In the genomic region with DNA sequence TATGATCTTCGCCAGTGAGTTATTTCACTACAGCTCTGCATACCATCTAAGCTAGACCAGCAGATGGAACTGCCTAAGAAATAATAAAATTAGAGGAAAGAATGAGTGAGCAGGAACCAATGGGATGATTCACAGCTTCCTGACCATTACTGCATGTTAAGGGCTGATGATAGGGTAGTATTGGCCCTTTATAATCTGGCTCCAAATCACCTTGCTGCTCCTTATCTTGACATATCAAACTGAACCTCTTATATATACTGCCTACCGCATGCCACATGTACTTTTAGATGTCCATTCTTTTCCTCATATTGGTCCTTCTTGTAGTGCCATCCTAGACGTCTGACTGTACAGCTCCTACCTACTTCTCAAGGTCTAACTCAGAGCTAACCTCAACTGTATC, we compare ENCODE assay signal across 19 cellular contexts.
DNase-seq lines count a peak whose midpoint lies in the region; ATAC-seq and TF ChIP-seq lines count a peak whose summit lies in the region.
"Had no signal": no experiment of that assay in that cellular context is flagged by ENCODE, and none has a peak within 500 bp of the region (broad histone marks: within the 10 kb centered on the region; RNA-seq: fewer than 3 reads in every experiment).

No MANE protein-coding gene starts in this region.

- no peaks in the 10 kb centered on the region for H3K9me2 ChIP-seq in GM23248 (ENCODE audit: insufficient read depth)

- no peaks in the 10 kb centered on the region for H3K79me1 ChIP-seq in H9 (ENCODE audit: insufficient read depth, low read depth, low read length, poor library complexity, severe bottlenecking)

- no peak overlapping the region for H3K18ac ChIP-seq in H9 (ENCODE audit: insufficient read length, low read depth, low read length)

- no peak overlapping the region for H2BK5ac ChIP-seq in H9 (ENCODE audit: insufficient read length, low read length)

- H2BK20ac ChIP-seq in H9 (ENCODE audit: low read depth, low read length, poor library complexity, severe bottlenecking) = no peak overlapping the region

- H3K4me1 ChIP-seq in GM23248 (ENCODE audit: insufficient read depth) (no peaks in the 10 kb centered on the region), H9 (ENCODE audit: insufficient read depth, low read length) (no peaks in the 10 kb centered on the region), lower lobe of right lung (no peaks in the 10 kb centered on the region)
- H3K4me1 ChIP-seq: BLaER1, HAP-1, SJSA1 had no signal

- H3K14ac ChIP-seq in H9 (ENCODE audit: insufficient read depth, low read length) = no peak overlapping the region

- H2AFZ ChIP-seq in GM23248 (no peak overlapping the region), H9 (ENCODE audit: low read length) (no peak overlapping the region)

- H3K9ac ChIP-seq in GM23248 (no peak overlapping the region), H9 (ENCODE audit: extremely low read depth, insufficient read length, low read length) (no peak overlapping the region)
- H3K9ac ChIP-seq: BLaER1 had no signal

- H3K4me2 ChIP-seq in GM23248 (ENCODE audit: unreplicated experiment) (no peak overlapping the region), H9 (ENCODE audit: insufficient read depth, insufficient read length, low read length) (no peak overlapping the region)
- H3K4me2 ChIP-seq: BLaER1 had no signal

- no peaks in the 10 kb centered on the region for H3K23me2 ChIP-seq in H9 (ENCODE audit: insufficient read length, low read depth, low read length, poor library complexity, severe bottlenecking)

- H3K79me2 ChIP-seq in GM23248 (ENCODE audit: insufficient read depth) (no peaks in the 10 kb centered on the region), H9 (ENCODE audit: insufficient read depth, low read length) (no peaks in the 10 kb centered on the region)

- H3K4me3 ChIP-seq in GM23248 (no peak overlapping the region), lower lobe of right lung (no peak overlapping the region)
- H3K4me3 ChIP-seq: BLaER1, HAP-1, SJSA1 had no signal

- H4K8ac ChIP-seq in H9 (replicated peaks; ENCODE audit: insufficient read length, low read depth, low read length) = no peak overlapping the region

- DNase-seq in GM23248 (peak; percentile 67), fibroblast of peridontal ligament (ENCODE audit: extremely low read depth) (peak; percentile 39), stromal cell of bone marrow (ENCODE audit: low read depth) (peak; percentile 10), A172 (ENCODE audit: low spot score) (no peak), H9 (no peak), lower lobe of right lung (no peak)
- DNase-seq: CD8-positive, alpha-beta memory T cell; DMS79 treated with DMSO at 0.1 percent for 48 hours; KBM-7; NCI-H1436; NCI-H2029; NCI-H2171; NCI-H446 treated with DMSO at 0.1 percent for 48 hours; NCI-H748 treated with DMSO at 0.1 percent for 48 hours had no signal

- H2BK12ac ChIP-seq in H9 (ENCODE audit: insufficient read length, low read depth, low read length) = no peak overlapping the region

- no peaks in the 10 kb centered on the region for H3K4me1 Mint-ChIP-seq in H9
- H3K4me1 Mint-ChIP-seq: CD8-positive, alpha-beta memory T cell had no signal

- peak overlapping the region; percentile 27; the same call in 1 of the 2 replicates for H3K27ac ChIP-seq in GM23248
- no peak overlapping the region for H3K27ac ChIP-seq in H9 (ENCODE audit: insufficient read length, low read depth, low read length)
- no peak overlapping the region for H3K27ac ChIP-seq in lower lobe of right lung
- H3K27ac ChIP-seq: BLaER1, SJSA1 had no signal

- no peak overlapping the region for H3T11ph ChIP-seq in H9 (ENCODE audit: low read length)

- H3K36me3 ChIP-seq in GM23248 (ENCODE audit: low read depth) (no peaks in the 10 kb centered on the region), lower lobe of right lung (no peaks in the 10 kb centered on the region)
- H3K36me3 ChIP-seq: BLaER1, HAP-1, SJSA1 had no signal

- no peak overlapping the region for H2AK5ac ChIP-seq in H9 (ENCODE audit: insufficient read length, low read length)

- ATAC-seq in SK-N-SH treated with all-trans-retinoic acid at 6 μM for 48 hours (peak; percentile 85), lower lobe of right lung (no peak), GM19324 (IDR thresholded peaks at IDR 0.05; ENCODE audit: low FRiP score, unreplicated experiment) (no peak)

- no peak overlapping the region for H4K91ac ChIP-seq in H9 (ENCODE audit: insufficient read length, low read depth, low read length)

- no peak overlapping the region for H3K4me3 Mint-ChIP-seq in H9
- H3K4me3 Mint-ChIP-seq: CD8-positive, alpha-beta memory T cell had no signal

- H3K27me3 ChIP-seq in GM23248 (replicated peaks; ENCODE audit: insufficient read depth) = no peaks in the 10 kb centered on the region
- H3K27me3 ChIP-seq in H9 (ENCODE audit: insufficient read depth, low read length) = no peaks in the 10 kb centered on the region
- no peaks in the 10 kb centered on the region for H3K27me3 ChIP-seq in lower lobe of right lung (ENCODE audit: low read depth)
- H3K27me3 ChIP-seq: BLaER1, SJSA1 had no signal

- no peaks in the 10 kb centered on the region for H4K20me1 ChIP-seq in GM23248 (ENCODE audit: insufficient read depth)
- H4K20me1 ChIP-seq in H9 (ENCODE audit: control insufficient read depth, insufficient read depth, insufficient read length) = no peaks in the 10 kb centered on the region
- H4K20me1 ChIP-seq: BLaER1 had no signal

- no peak overlapping the region for H3K27ac Mint-ChIP-seq in H9
- H3K27ac Mint-ChIP-seq: CD8-positive, alpha-beta memory T cell had no signal

- H4K5ac ChIP-seq in H9 (ENCODE audit: insufficient read length, low read depth, low read length) = no peak overlapping the region

- intact Hi-C loops in lower lobe of right lung (cut with DNase I) = no loop called here

- no peak overlapping the region for H3K56ac ChIP-seq in H9 (ENCODE audit: insufficient read length, low read depth, low read length)

- no peaks in the 10 kb centered on the region for H3K9me3 ChIP-seq in GM23248 (ENCODE audit: low read depth)
- H3K9me3 ChIP-seq in H9 (ENCODE audit: control insufficient read depth, low read depth, low read length) = no peaks in the 10 kb centered on the region
- no peaks in the 10 kb centered on the region for H3K9me3 ChIP-seq in lower lobe of right lung
- H3K9me3 ChIP-seq: BLaER1, HAP-1, SJSA1 had no signal

- H3K23ac ChIP-seq in H9 (ENCODE audit: insufficient read length, low read depth, low read length) = no peak overlapping the region

- 76 to 77% methylated on average over 3 of the region's 3 CpGs for WGBS in GM23248 (ENCODE audit: low coverage in 1 of 2, low lambda C conversion rate in 2 of 2, missing lambda C conversion rate in 2 of 2), 2 experiments
- no CpG with 5 or more reads among the region's 3 CpGs for WGBS in H9 (ENCODE audit: extremely low coverage, insufficient read length, low lambda C conversion rate)

- H2BK15ac ChIP-seq in H9 (ENCODE audit: low read depth, low read length) = no peak overlapping the region

- no peaks in the 10 kb centered on the region for H3K27me3 Mint-ChIP-seq in H9 (ENCODE audit: low read depth)
- H3K27me3 Mint-ChIP-seq: CD8-positive, alpha-beta memory T cell had no signal

- TF ChIP-seq CTCF in H9 (conservative IDR thresholded peaks at IDR 0.05) (no peak), lower lobe of right lung (IDR thresholded peaks at IDR 0.05) (no peak)

- in situ Hi-C loops in GM23248 (cut with MboI) = no loop called here

- peaks cover 24% of the 10 kb centered on the region for H3F3A ChIP-seq in GM23248 (ENCODE audit: insufficient read depth)

- H3K9me3 Mint-ChIP-seq in H9 = no peaks in the 10 kb centered on the region

- H2BK120ac ChIP-seq in H9 (ENCODE audit: low read depth, low read length, poor library complexity, severe bottlenecking) = no peak overlapping the region

- no peaks in the 10 kb centered on the region for H3K36me3 Mint-ChIP-seq in H9 (ENCODE audit: insufficient read depth in 1 of 3, low read depth in 3 of 3)

- H3K4ac ChIP-seq in H9 (ENCODE audit: low read depth, low read length) = no peak overlapping the region

TF ChIP-seq in SK-N-SH treated with all-trans-retinoic acid at 6 μM for 48 hours, 23 proteins besides CTCF, POLR2A, EP300 and RAD21:
- TF ChIP-seq ZNF8 (CRISPR knock-in tag; IDR thresholded peaks at IDR 0.05) (no peak), ARNTL (CRISPR knock-in tag; IDR thresholded peaks at IDR 0.05; ENCODE audit: borderline replicate concordance, low read depth) (no peak), BACH2 (CRISPR knock-in tag; IDR thresholded peaks at IDR 0.05; ENCODE audit: borderline replicate concordance) (no peak), GLIS3 (CRISPR knock-in tag; IDR thresholded peaks at IDR 0.05) (no peak), PPARA (CRISPR knock-in tag; IDR thresholded peaks at IDR 0.05; ENCODE audit: borderline replicate concordance) (no peak), OSR1 (CRISPR knock-in tag; IDR thresholded peaks at IDR 0.05) (no peak)
- TF ChIP-seq, protein P1, sequence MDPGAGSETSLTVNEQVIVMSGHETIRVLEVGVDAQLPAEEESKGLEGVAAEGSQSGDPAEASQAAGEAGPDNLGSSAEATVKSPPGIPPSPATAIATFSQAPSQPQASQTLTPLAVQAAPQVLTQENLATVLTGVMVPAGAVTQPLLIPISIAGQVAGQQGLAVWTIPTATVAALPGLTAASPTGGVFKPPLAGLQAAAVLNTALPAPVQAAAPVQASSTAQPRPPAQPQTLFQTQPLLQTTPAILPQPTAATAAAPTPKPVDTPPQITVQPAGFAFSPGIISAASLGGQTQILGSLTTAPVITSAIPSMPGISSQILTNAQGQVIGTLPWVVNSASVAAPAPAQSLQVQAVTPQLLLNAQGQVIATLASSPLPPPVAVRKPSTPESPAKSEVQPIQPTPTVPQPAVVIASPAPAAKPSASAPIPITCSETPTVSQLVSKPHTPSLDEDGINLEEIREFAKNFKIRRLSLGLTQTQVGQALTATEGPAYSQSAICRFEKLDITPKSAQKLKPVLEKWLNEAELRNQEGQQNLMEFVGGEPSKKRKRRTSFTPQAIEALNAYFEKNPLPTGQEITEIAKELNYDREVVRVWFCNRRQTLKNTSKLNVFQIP (CRISPR knock-in tag; IDR thresholded peaks at IDR 0.05; ENCODE audit: borderline replicate concordance, low read depth) = no peak
TF ChIP-seq in SK-N-SH treated with all-trans-retinoic acid at 6 μM for 48 hours: peak in this region for 0.

Comparison
In these comparisons a context has a peak if more than half of its experiments do, and no peak if none do; other contexts are left out.
1. DNase-seq: peak in GM23248 (single experiment), fibroblast of peridontal ligament (single experiment) and stromal cell of bone marrow (single experiment); none in A172 (single experiment), H9 (single experiment) and lower lobe of right lung (single experiment).